ENCODE assay signal across 10 cellular contexts in genomic region chr6:90458353-90459224, GRCh38.
DNase-seq lines count a peak whose midpoint lies in the region; ATAC-seq and TF ChIP-seq lines count a peak whose summit lies in the region.
"Had no signal": no experiment of that assay in that cellular context is flagged by ENCODE, and none has a peak within 500 bp of the region (broad histone marks: within the 10 kb centered on the region; RNA-seq: fewer than 3 reads in every experiment).

No MANE protein-coding gene starts in this region.

- no peak for TF ChIP-seq CTCF in smooth muscle cell (IDR thresholded peaks at IDR 0.05; ENCODE audit: borderline replicate concordance, insufficient read depth, poor library complexity, severe bottlenecking)

- H3K36me3 ChIP-seq in CD4-positive, alpha-beta memory T cell (ENCODE audit: insufficient read depth, low read length): no peaks in the 10 kb centered on the region
- no peaks in the 10 kb centered on the region for H3K36me3 ChIP-seq in smooth muscle cell (ENCODE audit: low read depth)

- peaks cover 59% of the 10 kb centered on the region for H3K4me1 ChIP-seq in CD4-positive, alpha-beta memory T cell (ENCODE audit: insufficient read depth, low read length)
- no peaks in the 10 kb centered on the region for H3K4me1 ChIP-seq in smooth muscle cell (ENCODE audit: low read depth)

- intact Hi-C loops in CD4-positive, alpha-beta memory T cell (cut with micrococcal nuclease): loop anchor here (2.0 to 5.0 kb wide), 3 partner anchors 34 to 66 kb away; no protein-coding TSS in a partner anchor

- POLR2A ChIA-PET in CD4-positive, alpha-beta memory T cell (lab: Charles Lee; ENCODE audit: partially characterized antibody): interaction anchor here (1.5 to 3.4 kb wide), 6 partner anchors 10 to 57 kb away, joined by 3 to 16 read pairs (median 6); no protein-coding TSS in a partner anchor

- peak overlapping the region; percentile 76 to 92 (median 90) for H3K27ac Mint-ChIP-seq in CD4-positive, alpha-beta memory T cell
- peak overlapping the region; percentile 96 for H3K27ac Mint-ChIP-seq in T-helper 2 cell treated with Interferon-gamma antibody and Interleukin-4, amounts not matched to agents 5 μg/mL and 100 μg/mL, for 36 hours
- H3K27ac Mint-ChIP-seq: activated B cell treated with CpG ODN at 0.5 μM for 24 hours had no signal

- H3K4me3 ChIP-seq in CD4-positive, alpha-beta memory T cell (ENCODE audit: low read length in 2 of 2): peak overlapping the region; percentile 13 to 17
- H3K4me3 ChIP-seq in smooth muscle cell: no peak overlapping the region

- WGBS in smooth muscle cell (ENCODE audit: low lambda C conversion rate): 61% methylated on average over 10 of the region's 10 CpGs

- no peaks in the 10 kb centered on the region for H3K9me3 ChIP-seq in CD4-positive, alpha-beta memory T cell (ENCODE audit: control insufficient read depth in 1 of 2, low read length in 2 of 2)
- no peaks in the 10 kb centered on the region for H3K9me3 ChIP-seq in smooth muscle cell (replicated peaks; ENCODE audit: low read depth)

- no peak overlapping the region for H2AFZ ChIP-seq in smooth muscle cell (ENCODE audit: low read depth)

- H3K27ac ChIP-seq in CD4-positive, alpha-beta memory T cell (ENCODE audit: low read depth, low read length): peak overlapping the region; percentile 19
- H3K27ac ChIP-seq in smooth muscle cell (ENCODE audit: low read depth): peak overlapping the region; percentile 58

- no peaks in the 10 kb centered on the region for H3F3A ChIP-seq in smooth muscle cell (ENCODE audit: low read depth)

- ATAC-seq in GM19397 (IDR thresholded peaks at IDR 0.05; ENCODE audit: unreplicated experiment): no peak
- no peak for ATAC-seq in HG03025 (IDR thresholded peaks at IDR 0.05; ENCODE audit: low FRiP score, unreplicated experiment)

- H3K9me3 Mint-ChIP-seq in CD4-positive, alpha-beta memory T cell: peaks cover 0 to 4% (median 0%) of the 10 kb centered on the region in 8 donors
- H3K9me3 Mint-ChIP-seq in T-helper 2 cell treated with Interferon-gamma antibody and Interleukin-4, amounts not matched to agents 5 μg/mL and 100 μg/mL, for 36 hours: no peaks in the 10 kb centered on the region
- H3K9me3 Mint-ChIP-seq: activated B cell treated with CpG ODN at 0.5 μM for 24 hours had no signal

- CTCF ChIA-PET in CD4-positive, alpha-beta memory T cell (lab: Charles Lee; ENCODE audit: partially characterized antibody): interaction anchor here (0.9 to 6.5 kb wide), 5 partner anchors 9 to 163 kb away, joined by 3 to 37 read pairs (median 6); no protein-coding TSS in a partner anchor

- peak; percentile 36 to 91 (median 49) for DNase-seq in CD4-positive, alpha-beta memory T cell
- DNase-seq in T-helper 2 cell treated with Interferon-gamma antibody and Interleukin-4, amounts not matched to agents 5 μg/mL and 100 μg/mL, for 36 hours (ENCODE audit: low spot score): peak; percentile 90
- DNase-seq in activated naive CD4-positive, alpha-beta T cell treated with anti-CD3 and anti-CD28 coated beads, Interleukin-2, amount 50 U/mL, for 16 hours: peak; percentile 84
- DNase-seq in smooth muscle cell (lab: John Stamatoyannopoulos, UW; ENCODE audit: unreplicated experiment): no peak
- DNase-seq in NCI-H446 treated with DMSO at 0.1 percent for 48 hours (lab: John Stamatoyannopoulos, UW): no peak
- no peak for DNase-seq in inferior parietal cortex (ENCODE audit: extremely low spot score)
- DNase-seq: activated B cell treated with CpG ODN at 0.5 μM for 24 hours, glutamatergic neuron had no signal

- no peaks in the 10 kb centered on the region for H3K27me3 ChIP-seq in CD4-positive, alpha-beta memory T cell (ENCODE audit: insufficient read depth, low read length)
- no peaks in the 10 kb centered on the region for H3K27me3 ChIP-seq in smooth muscle cell (ENCODE audit: low read depth)

- H3K79me2 ChIP-seq in smooth muscle cell (ENCODE audit: low read depth): no peaks in the 10 kb centered on the region

- H3K4me1 Mint-ChIP-seq in CD4-positive, alpha-beta memory T cell: peaks cover 29 to 74% (median 51%) of the 10 kb centered on the region in 4 donors
- peaks cover 75% of the 10 kb centered on the region for H3K4me1 Mint-ChIP-seq in T-helper 2 cell treated with Interferon-gamma antibody and Interleukin-4, amounts not matched to agents 5 μg/mL and 100 μg/mL, for 36 hours (ENCODE audit: low read depth)

- no peaks in the 10 kb centered on the region for H3K27me3 Mint-ChIP-seq in CD4-positive, alpha-beta memory T cell
- no peaks in the 10 kb centered on the region for H3K27me3 Mint-ChIP-seq in T-helper 2 cell treated with Interferon-gamma antibody and Interleukin-4, amounts not matched to agents 5 μg/mL and 100 μg/mL, for 36 hours (ENCODE audit: low read depth)
- H3K27me3 Mint-ChIP-seq: activated B cell treated with CpG ODN at 0.5 μM for 24 hours had no signal

- peak overlapping the region; percentile 30 for H3K4me2 ChIP-seq in smooth muscle cell

- H3K4me3 Mint-ChIP-seq in CD4-positive, alpha-beta memory T cell: peak overlapping the region; percentile 25 to 86 (median 80)
- peak overlapping the region; percentile 79 for H3K4me3 Mint-ChIP-seq in T-helper 2 cell treated with Interferon-gamma antibody and Interleukin-4, amounts not matched to agents 5 μg/mL and 100 μg/mL, for 36 hours
- H3K4me3 Mint-ChIP-seq: activated B cell treated with CpG ODN at 0.5 μM for 24 hours had no signal

- H4K20me1 ChIP-seq in smooth muscle cell (ENCODE audit: low read depth): no peaks in the 10 kb centered on the region

- peak overlapping the region; percentile 34 for H3K9ac ChIP-seq in smooth muscle cell (ENCODE audit: low read depth)

- H3K36me3 Mint-ChIP-seq in CD4-positive, alpha-beta memory T cell: no peaks in the 10 kb centered on the region
- H3K36me3 Mint-ChIP-seq in T-helper 2 cell treated with Interferon-gamma antibody and Interleukin-4, amounts not matched to agents 5 μg/mL and 100 μg/mL, for 36 hours (ENCODE audit: low read depth): peaks cover 8% of the 10 kb centered on the region

Comparison
In these comparisons a context has a peak if more than half of its experiments do, and no peak if none do; other contexts are left out.
1. DNase-seq: peak in CD4-positive, alpha-beta memory T cell (5 of 5), T-helper 2 cell treated with Interferon-gamma antibody and Interleukin-4, amounts not matched to agents 5 μg/mL and 100 μg/mL, for 36 hours (single experiment) and activated naive CD4-positive, alpha-beta T cell treated with anti-CD3 and anti-CD28 coated beads, Interleukin-2, amount 50 U/mL, for 16 hours (single experiment); none in smooth muscle cell (single experiment), NCI-H446 treated with DMSO at 0.1 percent for 48 hours (single experiment) and inferior parietal cortex (single experiment).